ENCODE assay signal across 2 cellular contexts in the genomic region with DNA sequence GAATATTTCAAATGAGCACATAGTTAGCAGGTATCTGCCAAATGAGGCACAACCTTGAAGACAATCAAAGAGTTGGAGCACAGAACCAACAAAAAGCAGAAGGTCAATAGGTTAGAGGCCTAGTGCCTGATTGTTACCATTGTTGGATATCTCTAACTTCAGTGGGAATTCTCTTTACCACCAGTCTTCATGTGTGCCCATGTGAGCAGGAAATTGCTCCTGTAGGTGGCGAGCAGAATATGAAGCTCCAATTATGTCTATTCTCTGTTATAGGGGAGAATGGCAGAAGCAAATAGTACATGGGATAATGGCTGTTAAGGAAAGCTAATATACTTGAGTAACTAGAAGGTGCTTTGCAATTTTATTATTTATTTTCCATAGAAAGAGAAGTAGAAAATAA.
TF ChIP-seq lines count a peak whose summit lies in the region.

No MANE protein-coding gene starts in this region.

TF ChIP-seq in HCT116, 20 proteins besides CTCF, POLR2A, EP300 and RAD21:
- TF ChIP-seq SP1 (IDR thresholded peaks at IDR 0.05; ENCODE audit: low read depth): no peak
- TF ChIP-seq, protein P1, sequence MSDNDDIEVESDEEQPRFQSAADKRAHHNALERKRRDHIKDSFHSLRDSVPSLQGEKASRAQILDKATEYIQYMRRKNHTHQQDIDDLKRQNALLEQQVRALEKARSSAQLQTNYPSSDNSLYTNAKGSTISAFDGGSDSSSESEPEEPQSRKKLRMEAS (IDR thresholded peaks at IDR 0.05): peak; percentile 20; the same call in 1 of the 2 replicates

TF ChIP-seq in SK-N-SH, 30 proteins besides CTCF, POLR2A, EP300 and RAD21:
- no peak for TF ChIP-seq TAF1 (IDR thresholded peaks at IDR 0.05; ENCODE audit: borderline replicate concordance, low read depth, low read length)
- TF ChIP-seq GATA2 (CRISPR knock-in tag; IDR thresholded peaks at IDR 0.05): no peak
- no peak for TF ChIP-seq MXI1 (IDR thresholded peaks at IDR 0.05; ENCODE audit: low read depth, low read length)
- TF ChIP-seq, protein P2, sequence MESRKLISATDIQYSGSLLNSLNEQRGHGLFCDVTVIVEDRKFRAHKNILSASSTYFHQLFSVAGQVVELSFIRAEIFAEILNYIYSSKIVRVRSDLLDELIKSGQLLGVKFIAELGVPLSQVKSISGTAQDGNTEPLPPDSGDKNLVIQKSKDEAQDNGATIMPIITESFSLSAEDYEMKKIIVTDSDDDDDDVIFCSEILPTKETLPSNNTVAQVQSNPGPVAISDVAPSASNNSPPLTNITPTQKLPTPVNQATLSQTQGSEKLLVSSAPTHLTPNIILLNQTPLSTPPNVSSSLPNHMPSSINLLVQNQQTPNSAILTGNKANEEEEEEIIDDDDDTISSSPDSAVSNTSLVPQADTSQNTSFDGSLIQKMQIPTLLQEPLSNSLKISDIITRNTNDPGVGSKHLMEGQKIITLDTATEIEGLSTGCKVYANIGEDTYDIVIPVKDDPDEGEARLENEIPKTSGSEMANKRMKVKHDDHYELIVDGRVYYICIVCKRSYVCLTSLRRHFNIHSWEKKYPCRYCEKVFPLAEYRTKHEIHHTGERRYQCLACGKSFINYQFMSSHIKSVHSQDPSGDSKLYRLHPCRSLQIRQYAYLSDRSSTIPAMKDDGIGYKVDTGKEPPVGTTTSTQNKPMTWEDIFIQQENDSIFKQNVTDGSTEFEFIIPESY (IDR thresholded peaks at IDR 0.05; ENCODE audit: borderline replicate concordance, low read depth): no peak
- TF ChIP-seq POLR2AphosphoS5 (IDR thresholded peaks at IDR 0.05; ENCODE audit: low read depth, low read length): no peak
- TF ChIP-seq NRF1 (IDR thresholded peaks at IDR 0.05; ENCODE audit: low read depth, low read length): no peak
- TF ChIP-seq YY1 (IDR thresholded peaks at IDR 0.05; ENCODE audit: low read depth): no peak
- TF ChIP-seq TCF12 (IDR thresholded peaks at IDR 0.05): no peak
- TF ChIP-seq, protein P3, sequence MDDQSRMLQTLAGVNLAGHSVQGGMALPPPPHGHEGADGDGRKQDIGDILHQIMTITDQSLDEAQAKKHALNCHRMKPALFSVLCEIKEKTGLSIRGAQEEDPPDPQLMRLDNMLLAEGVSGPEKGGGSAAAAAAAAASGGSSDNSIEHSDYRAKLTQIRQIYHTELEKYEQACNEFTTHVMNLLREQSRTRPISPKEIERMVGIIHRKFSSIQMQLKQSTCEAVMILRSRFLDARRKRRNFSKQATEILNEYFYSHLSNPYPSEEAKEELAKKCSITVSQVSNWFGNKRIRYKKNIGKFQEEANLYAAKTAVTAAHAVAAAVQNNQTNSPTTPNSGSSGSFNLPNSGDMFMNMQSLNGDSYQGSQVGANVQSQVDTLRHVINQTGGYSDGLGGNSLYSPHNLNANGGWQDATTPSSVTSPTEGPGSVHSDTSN (IDR thresholded peaks at IDR 0.05): no peak
